In the genomic region with DNA sequence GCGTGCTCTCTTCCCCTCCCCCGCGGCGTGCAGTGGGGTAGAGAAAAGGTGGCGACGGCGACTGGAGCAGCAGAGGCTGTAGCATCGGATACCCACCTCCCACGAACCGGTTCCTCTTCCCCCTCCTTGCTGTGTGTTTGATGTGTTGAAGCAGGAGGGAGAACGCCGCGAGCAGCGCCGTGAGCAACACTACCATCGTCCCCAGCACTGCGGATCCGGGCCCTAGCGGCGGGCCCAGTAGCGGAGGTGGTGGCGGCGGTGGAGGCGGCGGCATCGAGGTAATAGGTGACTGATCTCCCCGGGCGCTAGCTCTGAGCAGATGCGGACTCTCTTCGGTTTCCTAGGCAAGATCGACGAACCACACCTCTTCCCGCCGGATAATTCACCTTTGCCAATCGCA, we compare ENCODE assay signal across 20 cellular contexts.
A peak's percentile ranks its signal among the peaks of the same experiment; 100 is the strongest.
DNase-seq lines count a peak whose midpoint lies in the region; ATAC-seq, FAIRE-seq and TF ChIP-seq lines count a peak whose summit lies in the region.
"Had no signal": no experiment of that assay in that cellular context is flagged by ENCODE, and none has a peak within 500 bp of the region (broad histone marks: within the 10 kb centered on the region; RNA-seq: fewer than 3 reads in every experiment).

No MANE protein-coding gene starts in this region.

- intact Hi-C loops in testis (cut with DNase I; ENCODE audit: low total_unique reads) = no loop called here

- H3K4me1 Mint-ChIP-seq in glutamatergic neuron (ENCODE audit: low read depth, unreplicated experiment) = no peaks in the 10 kb centered on the region
- H3K4me1 Mint-ChIP-seq in osteocyte (ENCODE audit: unreplicated experiment) = no peaks in the 10 kb centered on the region
- H3K4me1 Mint-ChIP-seq in immature natural killer cell = no peaks in the 10 kb centered on the region

- POLR2A ChIA-PET in HEK293 (lab: Yijun Ruan, JAX) = interaction anchor here (0.7 kb wide), 1 partner anchor 193 kb away, joined by 4 read pairs; no protein-coding TSS in a partner anchor

- no peaks in the 10 kb centered on the region for H3K9me3 ChIP-seq in HEK293 (ENCODE audit: control insufficient read depth, insufficient read depth, low read depth, low read length)
- H3K9me3 ChIP-seq in testis = no peaks in the 10 kb centered on the region
- H3K9me3 ChIP-seq: BE2C, Caco-2 had no signal

- no peak for ATAC-seq in HG02970 (IDR thresholded peaks at IDR 0.05; ENCODE audit: low FRiP score, unreplicated experiment)
- ATAC-seq: HCT116 had no signal

- H3K4me3 ChIP-seq in HEK293 (ENCODE audit: low read depth, low read length) = no peak overlapping the region
- H3K4me3 ChIP-seq in testis = peak overlapping the region; percentile 10 to 29

- WGBS in testis, 2 donors = 81 to 93% methylated on average over 35 of the region's 35 CpGs

- no peak for FAIRE-seq in HTR-8/SVneo (lab: Jason Lieb, UNC)
- FAIRE-seq: A204.1, H54 had no signal

- H3K9me3 Mint-ChIP-seq in glutamatergic neuron (ENCODE audit: unreplicated experiment) (peaks cover 27% of the 10 kb centered on the region), osteocyte (ENCODE audit: unreplicated experiment) (no peaks in the 10 kb centered on the region), immature natural killer cell (no peaks in the 10 kb centered on the region)
- H3K9me3 Mint-ChIP-seq: CD4-positive, alpha-beta T cell had no signal

- H3K27me3 ChIP-seq in testis = no peaks in the 10 kb centered on the region
- H3K27me3 ChIP-seq: BE2C had no signal

- DNase-seq in glutamatergic neuron (no peak), osteocyte (ENCODE audit: extremely low spot score, unreplicated experiment) (peak; percentile 80), testis (no peak), HTR-8/SVneo (ENCODE audit: insufficient read length, low spot score) (no peak), immature natural killer cell (no peak), GM19238 (ENCODE audit: insufficient read length, low spot score) (no peak)
- DNase-seq: ACHN; BE2C; C1 segment of cervical spinal cord; Caco-2; CD4-positive, alpha-beta T cell; DMS153; DMS79 treated with DMSO at 0.1 percent for 48 hours; GF-D8 had no signal

- CTCF ChIA-PET in HEK293 (lab: Yijun Ruan, JAX) = no interaction called here

- no peaks in the 10 kb centered on the region for H3K4me1 ChIP-seq in HEK293 (ENCODE audit: control insufficient read depth, insufficient read depth, low read length)
- H3K4me1 ChIP-seq in testis = no peaks in the 10 kb centered on the region
- H3K4me1 ChIP-seq: BE2C, Caco-2 had no signal

- TF ChIP-seq CTCF in HEK293 (tag by site-specific recombination; IDR thresholded peaks at IDR 0.05) (no peak), glutamatergic neuron (IDR thresholded peaks at IDR 0.05; ENCODE audit: partially characterized antibody, unreplicated experiment) (no peak), osteocyte (IDR thresholded peaks at IDR 0.05) (no peak), testis (IDR thresholded peaks at IDR 0.05) (no peak)

- H3K4me3 Mint-ChIP-seq in glutamatergic neuron (ENCODE audit: unreplicated experiment) (no peak overlapping the region), osteocyte (ENCODE audit: unreplicated experiment) (no peak overlapping the region), immature natural killer cell (no peak overlapping the region)
- H3K4me3 Mint-ChIP-seq: CD4-positive, alpha-beta T cell had no signal

- peak overlapping the region; percentile 43 for H3K27ac Mint-ChIP-seq in glutamatergic neuron (ENCODE audit: unreplicated experiment)
- no peak overlapping the region for H3K27ac Mint-ChIP-seq in osteocyte (ENCODE audit: unreplicated experiment)
- H3K27ac Mint-ChIP-seq in immature natural killer cell = no peak overlapping the region
- H3K27ac Mint-ChIP-seq: CD4-positive, alpha-beta T cell had no signal

- H3K27ac ChIP-seq in HEK293 (ENCODE audit: extremely low read depth, low read depth, low read length) (no peak overlapping the region), testis (no peak overlapping the region)
- H3K27ac ChIP-seq: KMS-11 had no signal

- H3K36me3 Mint-ChIP-seq in glutamatergic neuron (ENCODE audit: unreplicated experiment) (peaks cover 5% of the 10 kb centered on the region), osteocyte (ENCODE audit: unreplicated experiment) (peaks cover 14% of the 10 kb centered on the region), immature natural killer cell (peaks cover 0 to 4% (median 0%) of the 10 kb centered on the region in 3 donors)

- TF ChIP-seq POLR2A in testis (IDR thresholded peaks at IDR 0.05) = no peak

- H3K36me3 ChIP-seq in HEK293 (ENCODE audit: control insufficient read depth in 2 of 2, insufficient read depth in 1 of 2, low read length in 2 of 2) (peaks cover 0 to 8% of the 10 kb centered on the region in 2 experiments; a peak in 2 of 3 replicates), testis (ENCODE audit: low read depth, missing control alignments) (no peaks in the 10 kb centered on the region)
- H3K36me3 ChIP-seq: BE2C had no signal

- peaks cover 16% of the 10 kb centered on the region for H3K27me3 Mint-ChIP-seq in glutamatergic neuron (ENCODE audit: unreplicated experiment)
- no peaks in the 10 kb centered on the region for H3K27me3 Mint-ChIP-seq in osteocyte (ENCODE audit: unreplicated experiment)
- H3K27me3 Mint-ChIP-seq in immature natural killer cell (ENCODE audit: low read depth in 3 of 3) = peaks cover 0 to 2% (median 0%) of the 10 kb centered on the region in 3 donors
- H3K27me3 Mint-ChIP-seq: CD4-positive, alpha-beta T cell had no signal

TF ChIP-seq in HEK293, 187 proteins besides CTCF, POLR2A, EP300 and RAD21:
- TF ChIP-seq ZNF366 (tag by site-specific recombination; conservative IDR thresholded peaks at IDR 0.05) (no peak), ZNF549 (tag by site-specific recombination; IDR thresholded peaks at IDR 0.05) (no peak), ZNF202 (tag by site-specific recombination; IDR thresholded peaks at IDR 0.05; ENCODE audit: borderline replicate concordance) (0 out of 2 replicates have a peak, but pooled peaks have one; percentile 42)
- TF ChIP-seq, protein P1, sequence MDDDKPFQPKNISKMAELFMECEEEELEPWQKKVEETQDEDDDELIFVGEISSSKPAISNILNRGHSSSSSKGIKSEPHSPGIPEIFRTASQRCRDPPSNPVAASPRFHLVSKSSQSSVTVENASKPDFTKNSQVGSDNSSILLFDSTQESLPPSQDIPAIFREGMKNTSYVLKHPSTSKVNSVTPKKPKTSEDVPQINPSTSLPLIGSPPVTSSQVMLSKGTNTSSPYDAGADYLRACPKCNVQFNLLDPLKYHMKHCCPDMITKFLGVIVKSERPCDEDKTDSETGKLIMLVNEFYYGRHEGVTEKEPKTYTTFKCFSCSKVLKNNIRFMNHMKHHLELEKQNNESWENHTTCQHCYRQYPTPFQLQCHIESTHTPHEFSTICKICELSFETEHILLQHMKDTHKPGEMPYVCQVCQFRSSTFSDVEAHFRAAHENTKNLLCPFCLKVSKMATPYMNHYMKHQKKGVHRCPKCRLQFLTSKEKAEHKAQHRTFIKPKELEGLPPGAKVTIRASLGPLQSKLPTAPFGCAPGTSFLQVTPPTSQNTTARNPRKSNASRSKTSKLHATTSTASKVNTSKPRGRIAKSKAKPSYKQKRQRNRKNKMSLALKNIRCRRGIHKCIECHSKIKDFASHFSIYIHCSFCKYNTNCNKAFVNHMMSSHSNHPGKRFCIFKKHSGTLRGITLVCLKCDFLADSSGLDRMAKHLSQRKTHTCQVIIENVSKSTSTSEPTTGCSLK (tag by site-specific recombination; IDR thresholded peaks at IDR 0.05) = no peak
- TF ChIP-seq, protein P2, sequence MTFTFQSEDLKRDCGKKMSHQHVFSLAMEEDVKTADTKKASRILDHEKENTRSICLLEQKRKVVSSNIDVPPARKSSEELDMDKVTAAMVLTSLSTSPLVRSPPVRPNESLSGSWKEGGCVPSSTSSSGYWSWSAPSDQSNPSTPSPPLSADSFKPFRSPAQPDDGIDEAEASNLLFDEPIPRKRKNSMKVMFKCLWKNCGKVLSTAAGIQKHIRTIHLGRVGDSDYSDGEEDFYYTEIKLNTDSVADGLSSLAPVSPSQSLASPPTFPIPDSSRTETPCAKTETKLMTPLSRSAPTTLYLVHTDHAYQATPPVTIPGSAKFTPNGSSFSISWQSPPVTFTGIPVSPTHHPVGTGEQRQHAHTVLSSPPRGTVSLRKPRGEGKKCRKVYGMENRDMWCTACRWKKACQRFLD (tag by site-specific recombination; IDR thresholded peaks at IDR 0.05) = no peak
